In genomic region chr21:33642896-33643657, GRCh38 we compare ENCODE assay signal across 8 cellular contexts. TPM values are rescaled to one million over a fixed set of nuclear protein-coding genes. Genes with fewer than 3 reads are reported as not detected.
DNase-seq lines count a peak whose midpoint lies in the region; ATAC-seq and TF ChIP-seq lines count a peak whose summit lies in the region.

No MANE protein-coding gene starts in this region.

- TF ChIP-seq CTCF in OCI-LY7 (conservative IDR thresholded peaks at IDR 0.05; ENCODE audit: low read length) (no peak), left ventricle myocardium inferior (IDR thresholded peaks at IDR 0.05; ENCODE audit: borderline replicate concordance) (no peak), progenitor cell of endocrine pancreas (IDR thresholded peaks at IDR 0.05; ENCODE audit: unreplicated experiment) (no peak)

- H3K79me2 ChIP-seq in OCI-LY7 (ENCODE audit: insufficient read depth, low read depth, low read length): peaks cover 11% of the 10 kb centered on the region; the same call in 1 of the 2 replicates

- H3K36me3 Mint-ChIP-seq in progenitor cell of endocrine pancreas (ENCODE audit: insufficient read depth): no peaks in the 10 kb centered on the region

- H3K4me3 Mint-ChIP-seq in progenitor cell of endocrine pancreas (ENCODE audit: low read depth): peak overlapping the region; percentile 97

- no peaks in the 10 kb centered on the region for H3K9me2 ChIP-seq in OCI-LY7 (ENCODE audit: insufficient read depth, low read length)

- ATAC-seq in HG02885 (IDR thresholded peaks at IDR 0.05; ENCODE audit: poor library complexity, unreplicated experiment): no peak

- H3K27me3 Mint-ChIP-seq in progenitor cell of endocrine pancreas: no peaks in the 10 kb centered on the region

- H3K4me2 ChIP-seq in OCI-LY7 (ENCODE audit: low read length): peak overlapping the region; percentile 80

- no peaks in the 10 kb centered on the region for H3K9me3 Mint-ChIP-seq in progenitor cell of endocrine pancreas (ENCODE audit: low read depth)

- H3K27ac ChIP-seq in OCI-LY7 (ENCODE audit: low read depth, low read length, poor library complexity, severe bottlenecking) (no peak overlapping the region), angular gyrus (ENCODE audit: low read depth, low read length) (peak overlapping the region; percentile 73), left ventricle myocardium inferior (replicated peaks) (peak overlapping the region; percentile 98)

- H3K36me3 ChIP-seq in OCI-LY7 (ENCODE audit: insufficient read depth, low read length) (no peaks in the 10 kb centered on the region), left ventricle myocardium inferior (no peaks in the 10 kb centered on the region)

- intact Hi-C loops in OCI-LY7 (cut with micrococcal nuclease; ENCODE audit: unreplicated experiment): loop anchor here (5.0 kb wide), 2 partner anchors 379 to 429 kb away; partner anchors contain the start of genes MRPS6 and SLC5A3
- intact Hi-C loops in left ventricle myocardium inferior (cut with micrococcal nuclease): no loop called here

- H3K4me1 ChIP-seq in OCI-LY7 (ENCODE audit: insufficient read depth, low read length, poor library complexity, severe bottlenecking) (peaks cover 15% of the 10 kb centered on the region), left ventricle myocardium inferior (peaks cover 52% of the 10 kb centered on the region)

- H4K20me1 ChIP-seq in OCI-LY7 (ENCODE audit: insufficient read depth, low read length): no peaks in the 10 kb centered on the region

- DNase-seq in NCI-H345 (lab: John Stamatoyannopoulos, UW): peak; percentile 49
- DNase-seq in NCI-H345 treated with DMSO at 0.1 percent for 48 hours (lab: John Stamatoyannopoulos, UW; ENCODE audit: unreplicated experiment): no peak
- DNase-seq in OCI-LY7 (ENCODE audit: low spot score): peak; percentile 19
- DNase-seq in left ventricle myocardium inferior: peak; percentile 42
- peak; percentile 24 for DNase-seq in progenitor cell of endocrine pancreas (ENCODE audit: low spot score, unreplicated experiment)
- no peak for DNase-seq in NCI-H1048 (lab: John Stamatoyannopoulos, UW)

- no TSS peak for BruUV-seq in OCI-LY7 (replicated peaks; lab: Mats Ljungman, UMichigan)

- peak overlapping the region; percentile 78 for H2AFZ ChIP-seq in OCI-LY7 (ENCODE audit: low read length)

- no peaks in the 10 kb centered on the region for H3K27me3 ChIP-seq in left ventricle myocardium inferior (ENCODE audit: low read depth)

- H3K4me3 ChIP-seq in OCI-LY7 (ENCODE audit: low read depth, low read length, poor library complexity, severe bottlenecking) (peak overlapping the region; percentile 83), left ventricle myocardium inferior (peak overlapping the region; percentile 92)

- peak overlapping the region; percentile 99 for H3K27ac Mint-ChIP-seq in progenitor cell of endocrine pancreas

- POLR2A ChIA-PET in OCI-LY7 (lab: Charles Lee): no interaction called here

- H3K9me3 ChIP-seq in OCI-LY7 (ENCODE audit: low read length) (no peaks in the 10 kb centered on the region), left ventricle myocardium inferior (replicated peaks) (no peaks in the 10 kb centered on the region)

- peaks cover 21% of the 10 kb centered on the region for H3K4me1 Mint-ChIP-seq in progenitor cell of endocrine pancreas (ENCODE audit: low read depth)

- CTCF ChIA-PET in OCI-LY7 (lab: Charles Lee; ENCODE audit: unreplicated experiment): no interaction called here

RNA-seq across cellular contexts. Expression of gene ITSN1, which starts 0.8 kb away (rescaled TPM):
- 0.60 and 5.4 TPM in 2 replicates for total RNA-seq in OCI-LY7 (2014; rRNA removed; shearing (Covaris generic))
- 4.8 and 5.9 TPM in 2 replicates for total RNA-seq in OCI-LY7 (2022)
- 41.9 TPM for total RNA-seq in left ventricle myocardium inferior
- total RNA-seq in progenitor cell of endocrine pancreas: 112 and 116 TPM in 2 replicates

RNA-seq across cellular contexts. Expression of gene CRYZL1, which starts 1.5 kb away (rescaled TPM):
- 19.8 and 26.4 TPM in 2 replicates for total RNA-seq in OCI-LY7 (2014; rRNA removed; shearing (Covaris generic))
- total RNA-seq in OCI-LY7 (2022) (37.9 and 40.0 TPM in 2 replicates), left ventricle myocardium inferior (24.9 TPM), progenitor cell of endocrine pancreas (39.9 and 42.8 TPM in 2 replicates)

RNA-seq across cellular contexts. Expression of gene DONSON, which starts 54.6 kb away (rescaled TPM):
- total RNA-seq in OCI-LY7 (2014; rRNA removed; shearing (Covaris generic)): 35.8 and 48.4 TPM in 2 replicates
- total RNA-seq in OCI-LY7 (2022) (41.3 and 53.4 TPM in 2 replicates), left ventricle myocardium inferior (6.9 TPM), progenitor cell of endocrine pancreas (21.9 and 23.1 TPM in 2 replicates)

Comparison
In these comparisons a context has a peak if more than half of its experiments do, and no peak if none do; other contexts are left out.
1. DNase-seq: peak in NCI-H345 (single experiment), OCI-LY7 (single experiment), left ventricle myocardium inferior (single experiment) and progenitor cell of endocrine pancreas (single experiment); none in NCI-H345 treated with DMSO at 0.1 percent for 48 hours (single experiment) and NCI-H1048 (single experiment).